ENCODE assay signal across 1 cellular context in genomic region chr9:98056403-98057094, GRCh38.
TF ChIP-seq lines count a peak whose summit lies in the region.

NANS (plus strand) TSS chr9:98056732; CDS start chr9:98056809, 77 bp downstream.

TF ChIP-seq in K562, 482 proteins besides CTCF, POLR2A, EP300 and RAD21 (continued from another document and continues in another):
- 0 out of 2 replicates have a peak, but pooled peaks have one; percentile 58 for TF ChIP-seq HNRNPL (IDR thresholded peaks at IDR 0.05; ENCODE audit: low read depth, low read length)
- TF ChIP-seq MAX (CRISPR knock-in tag; IDR thresholded peaks at IDR 0.05), result peak; percentile 65
- TF ChIP-seq ARID1B (IDR thresholded peaks at IDR 0.05), result no peak
- peak; percentile 99 for TF ChIP-seq POLR2G (IDR thresholded peaks at IDR 0.05; ENCODE audit: low read depth, low read length)
- 0 out of 4 replicates have a peak, but pooled peaks of 1 of the 2 experiments have one; percentile 13 for TF ChIP-seq ZMIZ1 (IDR thresholded peaks at IDR 0.05; ENCODE audit: low read depth in 2 of 2, low read length in 2 of 2)
- TF ChIP-seq MGA (IDR thresholded peaks at IDR 0.05), result peak; percentile 66
- peak; percentile 76 for TF ChIP-seq NFIC (IDR thresholded peaks at IDR 0.05)
- TF ChIP-seq HMBOX1 (IDR thresholded peaks at IDR 0.05), result no peak
- TF ChIP-seq MYBL2 (IDR thresholded peaks at IDR 0.05; ENCODE audit: low read depth), result no peak
- TF ChIP-seq MYBL2 (CRISPR knock-in tag; IDR thresholded peaks at IDR 0.05; ENCODE audit: borderline replicate concordance), result no peak
- TF ChIP-seq RHOXF2B (CRISPR knock-in tag; conservative IDR thresholded peaks at IDR 0.05), result 0 out of 2 replicates have a peak, but pooled peaks have one; percentile 63
- TF ChIP-seq E2F8 (IDR thresholded peaks at IDR 0.05; ENCODE audit: low read depth, partially characterized antibody), result no peak
- peak; percentile 74 for TF ChIP-seq RBBP5 (IDR thresholded peaks at IDR 0.05; ENCODE audit: borderline replicate concordance, insufficient read depth, low read length, poor library complexity, severe bottlenecking)
- 0 out of 2 replicates have a peak, but pooled peaks have one; percentile 41 for TF ChIP-seq ZNF592 (IDR thresholded peaks at IDR 0.05)
- TF ChIP-seq TEAD1 (CRISPR knock-in tag; IDR thresholded peaks at IDR 0.05), result peak in 1 of 2 experiments; percentile 46; a peak in 1 of 4 replicates
- TF ChIP-seq PML (IDR thresholded peaks at IDR 0.05; ENCODE audit: low read length), result peak; percentile 56
- no peak for TF ChIP-seq NCOR1 (IDR thresholded peaks at IDR 0.05)
- TF ChIP-seq ZC3H4 (CRISPR knock-in tag; IDR thresholded peaks at IDR 0.05; ENCODE audit: borderline replicate concordance), result peak; percentile 81; the same call in 1 of the 2 replicates
- TF ChIP-seq SMAD4 (CRISPR knock-in tag; conservative IDR thresholded peaks at IDR 0.05), result peak; percentile 39; the same call in 1 of the 2 replicates
- TF ChIP-seq MYNN (IDR thresholded peaks at IDR 0.05), result no peak
- TF ChIP-seq MYNN (CRISPR knock-in tag; IDR thresholded peaks at IDR 0.05), result no peak
- TF ChIP-seq CLOCK (CRISPR knock-in tag; IDR thresholded peaks at IDR 0.05; ENCODE audit: borderline replicate concordance), result no peak
- TF ChIP-seq ZNF143 (CRISPR knock-in tag; IDR thresholded peaks at IDR 0.05), result no peak
